In genomic region chr1:163537809-163538208, GRCh38 we compare ENCODE assay signal across 14 cellular contexts.
DNase-seq lines count a peak whose midpoint lies in the region; ATAC-seq and TF ChIP-seq lines count a peak whose summit lies in the region.
"Had no signal": no experiment of that assay in that cellular context is flagged by ENCODE, and none has a peak within 500 bp of the region (broad histone marks: within the 10 kb centered on the region; RNA-seq: fewer than 3 reads in every experiment).

No MANE protein-coding gene starts in this region.

- TF ChIP-seq CTCF in WERI-Rb-1 (IDR thresholded peaks at IDR 0.05; ENCODE audit: low read depth, low read length) (no peak), mesothelial cell of epicardium (IDR thresholded peaks at IDR 0.05; ENCODE audit: unreplicated experiment) (no peak)

- peak overlapping the region; percentile 80 for H3K27ac ChIP-seq in WERI-Rb-1
- H3K27ac ChIP-seq: C4-2B had no signal

- H3K27me3 ChIP-seq in WERI-Rb-1 (ENCODE audit: insufficient read depth, low read depth, severe bottlenecking) = no peaks in the 10 kb centered on the region

- peak overlapping the region; percentile 79 for H3K27ac Mint-ChIP-seq in mesothelial cell of epicardium
- no peak overlapping the region for H3K27ac Mint-ChIP-seq in effector memory CD8-positive, alpha-beta T cell
- H3K27ac Mint-ChIP-seq: CD4-positive, alpha-beta memory T cell; IgD-negative memory B cell had no signal

- peak; percentile 80 for DNase-seq in D341Med (ENCODE audit: low spot score)
- DNase-seq in NCI-H524 (lab: John Stamatoyannopoulos, UW) = peak; percentile 78 to 94
- peak; percentile 95 for DNase-seq in WERI-Rb-1
- no peak for DNase-seq in mesothelial cell of epicardium (ENCODE audit: low spot score in 2 of 2, unreplicated experiment in 2 of 2)
- DNase-seq in DMS79 (lab: John Stamatoyannopoulos, UW) = no peak
- DNase-seq in effector memory CD8-positive, alpha-beta T cell = no peak
- no peak for DNase-seq in ureter (ENCODE audit: low spot score)
- DNase-seq: BE2C; CD4-positive, alpha-beta memory T cell; DMS53 had no signal

- no peak for ATAC-seq in effector memory CD8-positive, alpha-beta T cell (replicated peaks)
- ATAC-seq in HG03342 (IDR thresholded peaks at IDR 0.05; ENCODE audit: unreplicated experiment) = no peak
- ATAC-seq: HCT116 had no signal

- no peak overlapping the region for H3K4me3 Mint-ChIP-seq in mesothelial cell of epicardium
- no peak overlapping the region for H3K4me3 Mint-ChIP-seq in effector memory CD8-positive, alpha-beta T cell
- H3K4me3 Mint-ChIP-seq: CD4-positive, alpha-beta memory T cell; IgD-negative memory B cell had no signal

- no peaks in the 10 kb centered on the region for H3K36me3 Mint-ChIP-seq in mesothelial cell of epicardium
- no peaks in the 10 kb centered on the region for H3K36me3 Mint-ChIP-seq in effector memory CD8-positive, alpha-beta T cell (ENCODE audit: insufficient read depth)
- H3K36me3 Mint-ChIP-seq: CD4-positive, alpha-beta memory T cell had no signal

- peaks cover 14% of the 10 kb centered on the region for H3K9me3 ChIP-seq in WERI-Rb-1 (ENCODE audit: severe bottlenecking)
- H3K9me3 ChIP-seq: BE2C had no signal

- H3K36me3 ChIP-seq in WERI-Rb-1 = no peaks in the 10 kb centered on the region
- H3K36me3 ChIP-seq: BE2C had no signal

- H3K27me3 Mint-ChIP-seq in mesothelial cell of epicardium (ENCODE audit: low read depth) = no peaks in the 10 kb centered on the region
- peaks cover 0 to 5% of the 10 kb centered on the region in 2 donors for H3K27me3 Mint-ChIP-seq in effector memory CD8-positive, alpha-beta T cell
- H3K27me3 Mint-ChIP-seq: IgD-negative memory B cell had no signal

- H3K9me3 Mint-ChIP-seq in mesothelial cell of epicardium = no peaks in the 10 kb centered on the region
- peaks cover under 1 to 2% of the 10 kb centered on the region in 2 donors for H3K9me3 Mint-ChIP-seq in effector memory CD8-positive, alpha-beta T cell
- H3K9me3 Mint-ChIP-seq: IgD-negative memory B cell had no signal

- H3K4me1 Mint-ChIP-seq in mesothelial cell of epicardium = peaks cover 40% of the 10 kb centered on the region
- no peaks in the 10 kb centered on the region for H3K4me1 Mint-ChIP-seq in effector memory CD8-positive, alpha-beta T cell (ENCODE audit: low read depth in 2 of 2)
- H3K4me1 Mint-ChIP-seq: CD4-positive, alpha-beta memory T cell; IgD-negative memory B cell had no signal

- H3K4me3 ChIP-seq in WERI-Rb-1 (ENCODE audit: low read depth, low read length) = no peak overlapping the region

Comparison
In these comparisons a context has a peak if more than half of its experiments do, and no peak if none do; other contexts are left out.
1. DNase-seq: peak in D341Med (single experiment), NCI-H524 (2 of 2) and WERI-Rb-1 (single experiment); none in mesothelial cell of epicardium (0 of 2), DMS79 (single experiment), effector memory CD8-positive, alpha-beta T cell (0 of 3) and ureter (single experiment).